9 cellular contexts compared by ENCODE assay signal in genomic region chr1:150168960-150169565, GRCh38. TPM values are rescaled to one million over a fixed set of nuclear protein-coding genes. Genes with fewer than 3 reads are reported as not detected.
A peak's percentile ranks its signal among the peaks of the same experiment; 100 is the strongest.
DNase-seq lines count a peak whose midpoint lies in the region; ATAC-seq and TF ChIP-seq lines count a peak whose summit lies in the region.
"Had no signal": no experiment of that assay in that cellular context is flagged by ENCODE, and none has a peak within 500 bp of the region (broad histone marks: within the 10 kb centered on the region; RNA-seq: fewer than 3 reads in every experiment).

No MANE protein-coding gene starts in this region.

- no peaks in the 10 kb centered on the region for H3K9me3 ChIP-seq in SU-DHL-6 (ENCODE audit: insufficient read depth, low read length)
- H3K9me3 ChIP-seq in heart right ventricle, result no peaks in the 10 kb centered on the region

- WGBS in heart right ventricle, 2 donors, result 16% methylated on average over 6 of the region's 6 CpGs

- no peaks in the 10 kb centered on the region for H3K36me3 ChIP-seq in SU-DHL-6 (ENCODE audit: low read length)
- no peaks in the 10 kb centered on the region for H3K36me3 ChIP-seq in heart right ventricle

- intact Hi-C loops in heart right ventricle (cut with DNase I), result loop anchor here (1.0 to 10.0 kb wide), 8 partner anchors 92 to 207 kb away; no protein-coding TSS in a partner anchor
- intact Hi-C loops in sciatic nerve (cut with DNase I), result no loop called here

- no peak overlapping the region for H3K27ac Mint-ChIP-seq in activated naive CD8-positive, alpha-beta T cell treated with anti-CD3 and anti-CD28 coated beads, Interleukin-2, amount 10 ng/mL, durations not matched to agents 7 days and 5 days
- H3K27ac Mint-ChIP-seq: IgD-negative memory B cell had no signal

- H3K9me2 ChIP-seq in SU-DHL-6 (replicated peaks; ENCODE audit: insufficient read depth, low read length), result no peaks in the 10 kb centered on the region

- H3K27ac ChIP-seq in SU-DHL-6 (ENCODE audit: low read depth, low read length), result no peak overlapping the region
- H3K27ac ChIP-seq in heart right ventricle, result no peak overlapping the region

- TF ChIP-seq CTCF in SU-DHL-6 (IDR thresholded peaks at IDR 0.05; ENCODE audit: insufficient read depth, low read length, poor library complexity, severe bottlenecking), result peak; percentile 52
- peak; percentile 72 to 91 (median 84) for TF ChIP-seq CTCF in heart right ventricle (IDR thresholded peaks at IDR 0.05)

- H3K4me3 Mint-ChIP-seq in activated naive CD8-positive, alpha-beta T cell treated with anti-CD3 and anti-CD28 coated beads, Interleukin-2, amount 10 ng/mL, durations not matched to agents 7 days and 5 days, result no peak overlapping the region
- H3K4me3 Mint-ChIP-seq: IgD-negative memory B cell had no signal

- no peaks in the 10 kb centered on the region for H3K36me3 Mint-ChIP-seq in activated naive CD8-positive, alpha-beta T cell treated with anti-CD3 and anti-CD28 coated beads, Interleukin-2, amount 10 ng/mL, durations not matched to agents 7 days and 5 days

- ATAC-seq in activated naive CD8-positive, alpha-beta T cell treated with anti-CD3 and anti-CD28 coated beads, Interleukin-2, amount 10 ng/mL, durations not matched to agents 7 days and 5 days (ENCODE audit: low read depth), result peak; percentile 64
- peak; percentile 36 to 76 (median 70) for ATAC-seq in heart right ventricle
- ATAC-seq in sciatic nerve, result peak; percentile 64

- H3K9ac ChIP-seq in SU-DHL-6 (ENCODE audit: low read length), result no peak overlapping the region

- in situ Hi-C loops in Caki2 (cut with HindIII; ENCODE audit: low pct_unique_long_range_greater_than_20kb, low sequenced_read_pairs), result no loop called here

- H3K4me3 ChIP-seq in SU-DHL-6 (ENCODE audit: insufficient read depth, low read length, poor library complexity, severe bottlenecking) (no peak overlapping the region), heart right ventricle (no peak overlapping the region)

- peaks cover 0 to 28% (median 11%) of the 10 kb centered on the region in 9 donors for H3K4me1 ChIP-seq in heart right ventricle

- H3K4me1 Mint-ChIP-seq in activated naive CD8-positive, alpha-beta T cell treated with anti-CD3 and anti-CD28 coated beads, Interleukin-2, amount 10 ng/mL, durations not matched to agents 7 days and 5 days, result peaks cover 22% of the 10 kb centered on the region

- no peak overlapping the region for H3K4me2 ChIP-seq in SU-DHL-6 (ENCODE audit: low read depth, low read length, poor library complexity, severe bottlenecking)

- POLR2A ChIA-PET in activated naive CD8-positive, alpha-beta T cell treated with anti-CD3 and anti-CD28 coated beads, Interleukin-2, amount 10 ng/mL, durations not matched to agents 7 days and 5 days (lab: Charles Lee), result interaction anchor here (0.9 to 1.4 kb wide), 4 partner anchors 10 to 283 kb away, joined by 3 to 4 read pairs (median 4); partner anchors contain the start of gene VPS45

- H3K9me3 Mint-ChIP-seq in activated naive CD8-positive, alpha-beta T cell treated with anti-CD3 and anti-CD28 coated beads, Interleukin-2, amount 10 ng/mL, durations not matched to agents 7 days and 5 days, result no peaks in the 10 kb centered on the region
- H3K9me3 Mint-ChIP-seq: IgD-negative memory B cell had no signal

- H4K20me1 ChIP-seq in SU-DHL-6 (ENCODE audit: low read depth, low read length), result no peaks in the 10 kb centered on the region

- H3K27me3 ChIP-seq in SU-DHL-6 (ENCODE audit: low read length), result no peaks in the 10 kb centered on the region
- H3K27me3 ChIP-seq in heart right ventricle, result no peaks in the 10 kb centered on the region

- H3K79me2 ChIP-seq in SU-DHL-6 (ENCODE audit: insufficient read depth, low read length), result no peaks in the 10 kb centered on the region

- peak; percentile 38 for DNase-seq in Caki2 (ENCODE audit: low read depth)
- peak in 51 of 76 experiments; percentile 7 to 66 (median 33) for DNase-seq in HUDEP-2 (lab: John Stamatoyannopoulos, UW; ENCODE audit: unreplicated experiment in 76 of 76)
- peak; percentile 65 for DNase-seq in activated naive CD8-positive, alpha-beta T cell treated with anti-CD3 and anti-CD28 coated beads, Interleukin-2, amount 10 ng/mL, durations not matched to agents 7 days and 5 days
- peak; percentile 67 to 73 for DNase-seq in heart right ventricle
- peak; percentile 81 for DNase-seq in sciatic nerve (ENCODE audit: low spot score)
- DNase-seq in NCI-H2171 treated with DMSO at 0.1 percent for 48 hours (lab: John Stamatoyannopoulos, UW), result no peak
- no peak for DNase-seq in pons (ENCODE audit: low spot score)

- peaks cover 7% of the 10 kb centered on the region for H3K27me3 Mint-ChIP-seq in activated naive CD8-positive, alpha-beta T cell treated with anti-CD3 and anti-CD28 coated beads, Interleukin-2, amount 10 ng/mL, durations not matched to agents 7 days and 5 days

- H3F3A ChIP-seq in SU-DHL-6 (ENCODE audit: insufficient read depth), result no peaks in the 10 kb centered on the region

- no peak overlapping the region for H2AFZ ChIP-seq in SU-DHL-6 (ENCODE audit: low read depth, low read length, severe bottlenecking)

RNA-seq across cellular contexts. Expression of gene PLEKHO1, which starts 19.3 kb away (rescaled TPM):
- total RNA-seq in Caki2 (2014; rRNA removed; shearing (Covaris generic); ENCODE audit: low replicate concordance), result 4.0 and 8.0 TPM in 2 replicates
- total RNA-seq in activated naive CD8-positive, alpha-beta T cell treated with anti-CD3 and anti-CD28 coated beads, Interleukin-2, amount 10 ng/mL, durations not matched to agents 7 days and 5 days, result 100 to 1,000 TPM; 140 to 143 TPM
- total RNA-seq in heart right ventricle, result 10 to 100 TPM; 29.3 to 82.3 (median 56.8) TPM
- polyA plus RNA-seq in heart right ventricle, result 100 to 1,000 TPM; 215 to 221 TPM
- 53.4 TPM for total RNA-seq in sciatic nerve

Comparison
In these comparisons a context has a peak if more than half of its experiments do, and no peak if none do; other contexts are left out.
1. DNase-seq: peak in Caki2 (single experiment), HUDEP-2 (51 of 76), activated naive CD8-positive, alpha-beta T cell treated with anti-CD3 and anti-CD28 coated beads, Interleukin-2, amount 10 ng/mL, durations not matched to agents 7 days and 5 days (single experiment), heart right ventricle (2 of 2) and sciatic nerve (single experiment); none in NCI-H2171 treated with DMSO at 0.1 percent for 48 hours (single experiment) and pons (single experiment).
2. Peak in every context shown above with its lines, with median percentiles within 50 percentile points of each other: ATAC-seq.